In genomic region chr20:49582413-49583334, GRCh38 we compare ENCODE assay signal across 24 cellular contexts. TPM values are rescaled to one million over a fixed set of nuclear protein-coding genes. Genes with fewer than 3 reads are reported as not detected.
DNase-seq lines count a peak whose midpoint lies in the region; ATAC-seq and TF ChIP-seq lines count a peak whose summit lies in the region.
"Had no signal": no experiment of that assay in that cellular context is flagged by ENCODE, and none has a peak within 500 bp of the region (broad histone marks: within the 10 kb centered on the region; RNA-seq: fewer than 3 reads in every experiment).

No MANE protein-coding gene starts in this region.

- no peaks in the 10 kb centered on the region for H4K20me1 ChIP-seq in BLaER1 treated with 17β-estradiol and CSF1 and Interleukin-3, amounts not matched to agents 10 nM and 100 nM
- no peaks in the 10 kb centered on the region for H4K20me1 ChIP-seq in HCT116 (ENCODE audit: insufficient read depth)
- H4K20me1 ChIP-seq: BLaER1 had no signal

- intact Hi-C loops in HCT116 (cut with micrococcal nuclease) (no loop called here), sigmoid colon (cut with DNase I) (no loop called here)

- TF ChIP-seq POLR2A in HCT116 (IDR thresholded peaks at IDR 0.05; ENCODE audit: borderline replicate concordance, extremely low read depth, insufficient read depth, insufficient read length) (no peak), sigmoid colon (IDR thresholded peaks at IDR 0.05) (no peak)

- 92 to 96% methylated on average over 10 of the region's 10 CpGs for WGBS in sigmoid colon, 2 donors

- RAD21 ChIA-PET in HCT116 (lab: Charles Lee; ENCODE audit: low non-redundant PET in 1 of 2, low total read pairs in 2 of 2, uncharacterized antibody in 2 of 2, unreplicated experiment in 2 of 2) = no interaction called here

- no peaks in the 10 kb centered on the region for H3K36me3 ChIP-seq in BLaER1 treated with 17β-estradiol and CSF1 and Interleukin-3, amounts not matched to agents 10 nM and 100 nM
- H3K36me3 ChIP-seq in HCT116 (ENCODE audit: control insufficient read depth in 1 of 2, insufficient read depth in 2 of 2, low read length in 2 of 2) = no peaks in the 10 kb centered on the region
- H3K36me3 ChIP-seq in brain microvascular endothelial cell (replicated peaks) = no peaks in the 10 kb centered on the region
- no peaks in the 10 kb centered on the region for H3K36me3 ChIP-seq in sigmoid colon
- H3K36me3 ChIP-seq: BLaER1 had no signal

- H3K9ac ChIP-seq in BLaER1 treated with 17β-estradiol and CSF1 and Interleukin-3, amounts not matched to agents 10 nM and 100 nM = peak overlapping the region in 5 of 11 experiments; percentile 45 to 77 (median 66); a peak in 6 of 22 replicates
- H3K9ac ChIP-seq in HCT116 (ENCODE audit: low read length) = no peak overlapping the region
- H3K9ac ChIP-seq: BLaER1 had no signal

- no peaks in the 10 kb centered on the region for H3K27me3 ChIP-seq in BLaER1 treated with 17β-estradiol and CSF1 and Interleukin-3, amounts not matched to agents 10 nM and 100 nM
- H3K27me3 ChIP-seq in HCT116 (ENCODE audit: insufficient read depth, low read length) = no peaks in the 10 kb centered on the region
- no peaks in the 10 kb centered on the region for H3K27me3 ChIP-seq in brain microvascular endothelial cell (replicated peaks)
- H3K27me3 ChIP-seq in sigmoid colon = no peaks in the 10 kb centered on the region
- H3K27me3 ChIP-seq: BLaER1 had no signal

- CTCF ChIA-PET in HCT116 (lab: Charles Lee) = no interaction called here

- BruUV-seq in HCT116 (replicated peaks; lab: Mats Ljungman, UMichigan) = no TSS peak

- no peak for TF ChIP-seq EP300 in sigmoid colon (IDR thresholded peaks at IDR 0.05)

- H3K9me3 ChIP-seq in BLaER1 treated with 17β-estradiol and CSF1 and Interleukin-3, amounts not matched to agents 10 nM and 100 nM (replicated peaks in 1 of 11) = peaks cover 5 to 13% (median 9%) of the 10 kb centered on the region in 11 experiments; a peak in 20 of 22 replicates
- peaks cover 0 to 7% of the 10 kb centered on the region in 2 experiments; a peak in 1 of 4 replicates for H3K9me3 ChIP-seq in HCT116 (ENCODE audit: control insufficient read depth in 1 of 2, insufficient read depth in 1 of 2, low read depth in 1 of 2, low read length in 2 of 2)
- H3K9me3 ChIP-seq in sigmoid colon = peaks cover 0 to 7% (median 0%) of the 10 kb centered on the region in 4 donors

- no peak for TF ChIP-seq RAD21 in HCT116 (IDR thresholded peaks at IDR 0.05; ENCODE audit: low read depth)

- no peak overlapping the region for H3K4me3 ChIP-seq in BLaER1 treated with 17β-estradiol and CSF1 and Interleukin-3, amounts not matched to agents 10 nM and 100 nM
- H3K4me3 ChIP-seq in HCT116 (replicated peaks in 1 of 2; ENCODE audit: low read depth in 1 of 2, low read length in 2 of 2) (no peak overlapping the region), brain microvascular endothelial cell (ENCODE audit: low read depth, low read length) (no peak overlapping the region), sigmoid colon (no peak overlapping the region)
- H3K4me3 ChIP-seq: BLaER1, psoas muscle, skin epidermis had no signal

- H3K79me2 ChIP-seq in HCT116 (ENCODE audit: insufficient read depth, low read length) = no peaks in the 10 kb centered on the region

- DNase-seq in HCT116 (ENCODE audit: low read depth, low spot score) (no peak), brain microvascular endothelial cell (no peak), sigmoid colon (no peak), midbrain (lab: John Stamatoyannopoulos, UW) (no peak), T-helper 1 cell (no peak)
- DNase-seq: activated CD4-positive, alpha-beta T cell treated with anti-CD3 and anti-CD28 coated beads, Interleukin-2, amount 10 ng/mL, durations not matched to agents 24 days and 14 days; activated naive CD8-positive, alpha-beta T cell treated with anti-CD3 and anti-CD28 coated beads, Interleukin-2, amount 50 U/mL, for 24 hours; activated T-cell treated with anti-CD3 and anti-CD28 coated beads, Interleukin-2, amount 50 U/mL, for 48 hours; DMS79; effector CD8-positive, alpha-beta T cell; GDM1; H9; head of caudate nucleus; KBM-7; stimulated activated CD8-positive, alpha-beta memory T cell treated with anti-CD3 and anti-CD28 coated beads, Interleukin-4, amount 100 ng/mL, for 48 hours; stimulated activated naive CD8-positive, alpha-beta T cell treated with anti-CD3 and anti-CD28 coated beads, Interleukin-15, amount 100 ng/mL, for 72 hours had no signal

- H3K9me2 ChIP-seq in HCT116 (ENCODE audit: insufficient read depth) = no peaks in the 10 kb centered on the region

- POLR2A ChIA-PET in HCT116 (lab: Charles Lee) = no interaction called here

- H2AFZ ChIP-seq in HCT116 (ENCODE audit: low read depth, low read length, poor library complexity, severe bottlenecking) = no peak overlapping the region

- peak overlapping the region in 8 of 11 experiments; percentile 48 to 85 (median 76); a peak in 13 of 22 replicates for H3K4me2 ChIP-seq in BLaER1 treated with 17β-estradiol and CSF1 and Interleukin-3, amounts not matched to agents 10 nM and 100 nM
- peak overlapping the region; percentile 60; the same call in 1 of the 2 replicates for H3K4me2 ChIP-seq in HCT116 (ENCODE audit: low read length)
- H3K4me2 ChIP-seq: BLaER1 had no signal

- ATAC-seq in HCT116 = no peak
- ATAC-seq in GM19397 (IDR thresholded peaks at IDR 0.05; ENCODE audit: unreplicated experiment) = no peak
- ATAC-seq: stimulated activated naive CD8-positive, alpha-beta T cell treated with anti-CD3 and anti-CD28 coated beads, Interleukin-15, amount 100 ng/mL, for 72 hours had no signal

- H3K4me1 ChIP-seq in BLaER1 treated with 17β-estradiol and CSF1 and Interleukin-3, amounts not matched to agents 10 nM and 100 nM = peaks cover 43 to 100% (median 74%) of the 10 kb centered on the region in 10 experiments
- H3K4me1 ChIP-seq in HCT116 (ENCODE audit: control insufficient read depth in 1 of 2, insufficient read depth in 2 of 2, low read length in 2 of 2) (peaks cover 7 to 17% of the 10 kb centered on the region in 2 experiments), sigmoid colon (peaks cover 0 to 66% (median 56%) of the 10 kb centered on the region in 4 donors)
- H3K4me1 ChIP-seq: psoas muscle had no signal

- in situ Hi-C loops in brain microvascular endothelial cell (cut with HindIII; ENCODE audit: low pct_ligation_motif_present, low sequenced_read_pairs) = no loop called here

- no peak for TF ChIP-seq CTCF in HCT116 (IDR thresholded peaks at IDR 0.05 in 2 of 3, conservative IDR thresholded peaks at IDR 0.05 in 1 of 3; ENCODE audit: borderline replicate concordance in 1 of 3, insufficient read depth in 1 of 3, low read depth in 2 of 3, low read length in 2 of 3)
- TF ChIP-seq CTCF in brain microvascular endothelial cell (IDR thresholded peaks at IDR 0.05; ENCODE audit: low read depth, low read length, missing control alignments) = no peak
- no peak for TF ChIP-seq CTCF in sigmoid colon (IDR thresholded peaks at IDR 0.05)

- peak overlapping the region in 9 of 11 experiments; percentile 52 to 97 (median 84); a peak in 15 of 22 replicates for H3K27ac ChIP-seq in BLaER1 treated with 17β-estradiol and CSF1 and Interleukin-3, amounts not matched to agents 10 nM and 100 nM
- no peak overlapping the region for H3K27ac ChIP-seq in HCT116 (ENCODE audit: low read depth, low read length)
- H3K27ac ChIP-seq in brain microvascular endothelial cell = peak overlapping the region; percentile 76
- H3K27ac ChIP-seq in sigmoid colon = peak overlapping the region; percentile 70 to 83 (median 76)
- H3K27ac ChIP-seq: BLaER1, psoas muscle had no signal

TF ChIP-seq in HCT116, 20 proteins besides CTCF, POLR2A, EP300 and RAD21:
- TF ChIP-seq EGR1 (IDR thresholded peaks at IDR 0.05; ENCODE audit: low read depth) (no peak), POLR2AphosphoS5 (IDR thresholded peaks at IDR 0.05; ENCODE audit: low read depth, low read length) (no peak), ELF1 (IDR thresholded peaks at IDR 0.05; ENCODE audit: borderline replicate concordance, low read depth) (no peak), SP1 (IDR thresholded peaks at IDR 0.05; ENCODE audit: low read depth) (no peak), FOSL1 (IDR thresholded peaks at IDR 0.05; ENCODE audit: low read depth) (no peak), SIN3A (IDR thresholded peaks at IDR 0.05; ENCODE audit: low read depth) (no peak), ZFX (IDR thresholded peaks at IDR 0.05) (no peak), TCF7L2 (IDR thresholded peaks at IDR 0.05; ENCODE audit: borderline replicate concordance, extremely low read depth, insufficient read depth, insufficient read length) (no peak)

RNA-seq across cellular contexts. Expression of gene PTGIS, which starts 14.7 kb away (rescaled TPM):
- total RNA-seq in HCT116 (2021; ENCODE audit: unreplicated experiment) (0.25 TPM), sigmoid colon (100 to 1,000 TPM in 1 of 4 donors, 10 to 100 TPM in 3; 55.3 to 241 (median 82.5) TPM)
- not detected in 2 replicates for polyA plus RNA-seq in HCT116 (2012)
- polyA plus RNA-seq in sigmoid colon = 10 to 100 TPM in 1 of 3 donors, 1 to 10 TPM in 1, under 1 TPM in 1; 0.46 to 12.0 (median 5.8) TPM
- total RNA-seq: epithelial cell of proximal tubule, MCF 10A, NCI-H460 had no signal

Comparison
In these comparisons a context has a peak if more than half of its experiments do, and no peak if none do; other contexts are left out.
1. RNA of gene PTGIS, which starts 14.7 kb away (total RNA-seq): 55.3 to 241 TPM in sigmoid colon; 0.25 TPM in HCT116 (single experiment); every median in the first group is over 10 times any median in the second.